9 cellular contexts compared by ENCODE assay signal in genomic region chr12:19190292-19191031, GRCh38.
DNase-seq lines count a peak whose midpoint lies in the region; ATAC-seq and TF ChIP-seq lines count a peak whose summit lies in the region.
"Had no signal": no experiment of that assay in that cellular context is flagged by ENCODE, and none has a peak within 500 bp of the region (broad histone marks: within the 10 kb centered on the region; RNA-seq: fewer than 3 reads in every experiment).

No MANE protein-coding gene starts in this region.

- H3K9me3 ChIP-seq in HUES6 (ENCODE audit: control insufficient read depth, insufficient read depth, low read depth, low read length) = no peaks in the 10 kb centered on the region

- no peak overlapping the region for H3K9ac ChIP-seq in HUES6 (ENCODE audit: low read length)

- ATAC-seq in GM19328 (IDR thresholded peaks at IDR 0.05; ENCODE audit: unreplicated experiment) = no peak

- H3K27me3 ChIP-seq in HUES6 (ENCODE audit: control insufficient read depth, insufficient read depth, low read length) = no peaks in the 10 kb centered on the region

- H3K27ac ChIP-seq in HUES6 (ENCODE audit: low read depth, low read length) (0 out of 2 replicates have a peak overlapping the region, but pooled peaks have one; percentile 39), coronary artery (peak overlapping the region in 1 of 2 donors; percentile 8)

- H3K4me1 ChIP-seq in HUES6 (ENCODE audit: control insufficient read depth, insufficient read depth, low read length) = peaks cover 52% of the 10 kb centered on the region

- TF ChIP-seq CTCF in coronary artery (IDR thresholded peaks at IDR 0.05) = no peak

- H3K36me3 ChIP-seq in HUES6 (ENCODE audit: control insufficient read depth, insufficient read depth, low read length) = peaks cover 3% of the 10 kb centered on the region; the same call in 1 of the 2 replicates

- H3K4me3 ChIP-seq in HUES6 (ENCODE audit: low read depth, low read length) (no peak overlapping the region), coronary artery (no peak overlapping the region)

- DNase-seq in A172 (ENCODE audit: low spot score) = peak; percentile 11
- DNase-seq in astrocyte of the hippocampus (ENCODE audit: low read depth, low spot score) = peak; percentile 56
- DNase-seq in inferior parietal cortex (ENCODE audit: extremely low spot score) = peak; percentile 70
- no peak for DNase-seq in ecto neural progenitor cell (ENCODE audit: low spot score)
- DNase-seq in OCI-M2 (lab: John Stamatoyannopoulos, UW; ENCODE audit: unreplicated experiment) = no peak
- no peak for DNase-seq in coronary artery (ENCODE audit: low spot score)
- DNase-seq: NCI-H1436 treated with DMSO at 0.1 percent for 48 hours had no signal

Comparison
In these comparisons a context has a peak if more than half of its experiments do, and no peak if none do; other contexts are left out.
1. DNase-seq: peak in A172 (single experiment), astrocyte of the hippocampus (single experiment) and inferior parietal cortex (single experiment); none in ecto neural progenitor cell (single experiment), OCI-M2 (single experiment) and coronary artery (single experiment).